9 cellular contexts compared by ENCODE assay signal in the genomic region with DNA sequence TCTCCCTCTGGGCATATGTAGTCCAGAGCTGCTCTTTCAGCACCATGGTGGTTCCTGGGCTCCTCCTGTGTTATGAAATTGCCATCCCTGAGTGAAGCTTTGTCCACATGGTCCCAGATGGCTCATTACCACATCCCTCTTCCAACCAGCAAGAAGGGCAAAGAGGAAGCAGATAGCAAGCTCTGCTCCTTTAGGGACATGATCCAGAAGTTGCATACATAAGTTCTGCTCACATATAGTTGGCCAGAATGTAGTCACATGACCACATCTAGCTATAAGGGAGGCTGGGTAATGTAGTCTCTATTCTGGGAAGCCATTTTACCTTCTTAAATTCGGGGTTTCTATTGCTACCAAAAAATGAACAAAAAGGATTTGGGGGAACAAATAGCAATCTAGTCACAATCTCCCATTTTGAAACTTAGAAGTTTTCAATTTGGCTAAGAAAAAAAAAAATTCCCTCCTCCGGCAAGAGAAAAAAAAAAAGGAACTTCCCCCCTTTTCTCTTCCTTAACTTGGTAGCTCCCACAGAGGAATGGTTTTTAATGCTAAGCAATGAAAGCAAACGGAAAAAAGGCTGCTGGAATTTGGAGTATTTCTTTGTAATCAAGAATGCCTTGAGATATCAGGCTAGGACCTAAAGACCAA.
DNase-seq lines count a peak whose midpoint lies in the region; ATAC-seq and TF ChIP-seq lines count a peak whose summit lies in the region.
"Had no signal": no experiment of that assay in that cellular context is flagged by ENCODE, and none has a peak within 500 bp of the region (broad histone marks: within the 10 kb centered on the region; RNA-seq: fewer than 3 reads in every experiment).

No MANE protein-coding gene starts in this region.

- H3K4me1 ChIP-seq in right lobe of liver: no peaks in the 10 kb centered on the region

- intact Hi-C loops in right lobe of liver (cut with DNase I): no loop called here

- H3K27me3 ChIP-seq in right lobe of liver: no peaks in the 10 kb centered on the region

- TF ChIP-seq POLR2A in right lobe of liver (IDR thresholded peaks at IDR 0.05): no peak

- TF ChIP-seq CTCF in right lobe of liver (IDR thresholded peaks at IDR 0.05): no peak

- no peaks in the 10 kb centered on the region for H3K9me3 ChIP-seq in right lobe of liver

- no peaks in the 10 kb centered on the region for H3K36me3 ChIP-seq in right lobe of liver

- ATAC-seq in right lobe of liver: peak; percentile 37 to 65 (median 50)

- DNase-seq in DMS53 (lab: John Stamatoyannopoulos, UW) (peak; percentile 53), DMS53 treated with DMSO at 0.1 percent for 48 hours (lab: John Stamatoyannopoulos, UW; ENCODE audit: unreplicated experiment) (no peak), NCI-H226 (peak; percentile 57), brain pericyte (ENCODE audit: low read depth, low spot score) (peak; percentile 40), right lobe of liver (no peak), NCI-H2081 treated with DMSO at 0.1 percent for 48 hours (lab: John Stamatoyannopoulos, UW) (no peak), HK-2 (ENCODE audit: unreplicated experiment) (no peak)
- no peak for DNase-seq in central memory CD4-positive, alpha-beta T cell

- WGBS in right lobe of liver (ENCODE audit: insufficient coverage, low coverage, low lambda C conversion rate, missing lambda C conversion rate): 21% methylated on average over 3 of the region's 3 CpGs

- peak overlapping the region in 1 of 3 donors; percentile 8 for H3K27ac ChIP-seq in right lobe of liver
- H3K27ac ChIP-seq: 22Rv1 had no signal

- no peak overlapping the region for H3K4me3 ChIP-seq in right lobe of liver

Comparison
In these comparisons a context has a peak if more than half of its experiments do, and no peak if none do; other contexts are left out.
1. DNase-seq: peak in DMS53 (single experiment), NCI-H226 (single experiment) and brain pericyte (single experiment); none in DMS53 treated with DMSO at 0.1 percent for 48 hours (single experiment), right lobe of liver (0 of 3), NCI-H2081 treated with DMSO at 0.1 percent for 48 hours (single experiment), HK-2 (single experiment) and central memory CD4-positive, alpha-beta T cell (single experiment).